ENCODE assay signal across 25 cellular contexts in genomic region chr6:107690546-107690863, GRCh38.
DNase-seq lines count a peak whose midpoint lies in the region; ATAC-seq and TF ChIP-seq lines count a peak whose summit lies in the region.
"Had no signal": no experiment of that assay in that cellular context is flagged by ENCODE, and none has a peak within 500 bp of the region (broad histone marks: within the 10 kb centered on the region; RNA-seq: fewer than 3 reads in every experiment).

No MANE protein-coding gene starts in this region.

- H3K4me3 ChIP-seq in BLaER1 treated with 17β-estradiol and CSF1 and Interleukin-3, amounts not matched to agents 10 nM and 100 nM, result no peak overlapping the region
- H3K4me3 ChIP-seq in sigmoid colon, result no peak overlapping the region
- H3K4me3 ChIP-seq: GM12878, HAP-1, prostate gland, testis had no signal

- H3K36me3 Mint-ChIP-seq in brain (peaks cover 3% of the 10 kb centered on the region), nephron (ENCODE audit: low read depth) (peaks cover 3% of the 10 kb centered on the region)
- H3K36me3 Mint-ChIP-seq: activated naive CD4-positive, alpha-beta T cell treated with anti-CD3 and anti-CD28 coated beads, Interleukin-2, amount 10 ng/mL, durations not matched to agents 7 days and 5 days; natural killer cell treated with Interleukin-12 subunit alpha and Interleukin-12 subunit beta and Interleukin-15 and Interleukin-18, amount 100 ng/mL, for 72 hours; stimulated activated naive B cell treated with anti-CD40 and anti-IgM and Interleukin-4, amounts not matched to agents 10 μg/mL and 1 μg/mL and 100 μg/mL, for 72 hours had no signal

- H3K27me3 Mint-ChIP-seq in brain (peaks cover 8% of the 10 kb centered on the region), nephron (ENCODE audit: low read depth) (peaks cover 4% of the 10 kb centered on the region)
- H3K27me3 Mint-ChIP-seq: central memory CD8-positive, alpha-beta T cell had no signal

- no peak overlapping the region for H3K27ac ChIP-seq in BLaER1 treated with 17β-estradiol and CSF1 and Interleukin-3, amounts not matched to agents 10 nM and 100 nM
- H3K27ac ChIP-seq in sigmoid colon, result peak overlapping the region; percentile 11 to 55 (median 27)
- H3K27ac ChIP-seq: prostate gland, testis had no signal

- no peaks in the 10 kb centered on the region for H3K36me3 ChIP-seq in BLaER1 treated with 17β-estradiol and CSF1 and Interleukin-3, amounts not matched to agents 10 nM and 100 nM
- no peaks in the 10 kb centered on the region for H3K36me3 ChIP-seq in sigmoid colon
- H3K36me3 ChIP-seq: HAP-1, prostate gland had no signal

- peak overlapping the region in 10 of 11 experiments; percentile 39 to 69 (median 62); a peak in 18 of 22 replicates for H3K4me2 ChIP-seq in BLaER1 treated with 17β-estradiol and CSF1 and Interleukin-3, amounts not matched to agents 10 nM and 100 nM

- H3K27ac Mint-ChIP-seq in brain (peak overlapping the region; percentile 42 to 85 (median 68)), nephron (peak overlapping the region; percentile 87 to 90 (median 90))
- H3K27ac Mint-ChIP-seq: activated naive CD4-positive, alpha-beta T cell treated with anti-CD3 and anti-CD28 coated beads, Interleukin-2, amount 10 ng/mL, durations not matched to agents 7 days and 5 days; activated T-helper 1 cell treated with anti-CD3 and anti-CD28 coated beads, Interleukin-12 subunit alpha, Interleukin-12 subunit beta, Interleukin-2, Interleukin-4 antibody, amounts not matched to agents 30 ng/mL and 10 ng/mL and 1 ng/mL, durations not matched to agents 14 hours and 24 hours and 36 hours; natural killer cell treated with Interleukin-12 subunit alpha and Interleukin-12 subunit beta and Interleukin-15 and Interleukin-18, amount 100 ng/mL, for 72 hours; stimulated activated naive B cell treated with anti-CD40 and anti-IgM and Interleukin-4, amounts not matched to agents 10 μg/mL and 1 μg/mL and 100 μg/mL, for 72 hours had no signal

- no peak for TF ChIP-seq CTCF in brain (conservative IDR thresholded peaks at IDR 0.05)
- no peak for TF ChIP-seq CTCF in nephron (IDR thresholded peaks at IDR 0.05; ENCODE audit: unreplicated experiment in 3 of 3)
- no peak for TF ChIP-seq CTCF in sigmoid colon (IDR thresholded peaks at IDR 0.05)

- TF ChIP-seq EP300 in sigmoid colon (IDR thresholded peaks at IDR 0.05), result no peak

- DNase-seq in sigmoid colon, result no peak
- DNase-seq in stimulated activated CD8-positive, alpha-beta memory T cell treated with anti-CD3 and anti-CD28 coated beads, Interleukin-4, amount 100 ng/mL, for 48 hours, result no peak
- no peak for DNase-seq in KG1 (lab: John Stamatoyannopoulos, UW)
- DNase-seq: activated CD4-positive, alpha-beta T cell treated with anti-CD3 and anti-CD28 coated beads, Interleukin-2, amount 50 U/mL, for 4 hours; activated CD4-positive, CD25-positive, alpha-beta regulatory T cell; activated naive CD4-positive, alpha-beta T cell treated with anti-CD3 and anti-CD28 coated beads, Interleukin-2, amount 10 ng/mL, durations not matched to agents 7 days and 5 days; midbrain; NCI-H1048; NCI-H1930; OCI-M1; stimulated activated CD4-positive, alpha-beta T cell treated with anti-CD3 and anti-CD28 coated beads, Interleukin-4, amount 100 ng/mL, for 1 hour; stimulated activated naive B cell treated with anti-CD40 and anti-IgM and Interleukin-4, amounts not matched to agents 10 μg/mL and 1 μg/mL and 100 μg/mL, for 72 hours had no signal

- peaks cover 0 to 6% (median 6%) of the 10 kb centered on the region in 5 experiments for H3K9me3 Mint-ChIP-seq in brain
- H3K9me3 Mint-ChIP-seq in nephron, result peaks cover 11% of the 10 kb centered on the region
- H3K9me3 Mint-ChIP-seq: activated naive CD4-positive, alpha-beta T cell treated with anti-CD3 and anti-CD28 coated beads, Interleukin-2, amount 10 ng/mL, durations not matched to agents 7 days and 5 days; activated T-helper 1 cell treated with anti-CD3 and anti-CD28 coated beads, Interleukin-12 subunit alpha, Interleukin-12 subunit beta, Interleukin-2, Interleukin-4 antibody, amounts not matched to agents 30 ng/mL and 10 ng/mL and 1 ng/mL, durations not matched to agents 14 hours and 24 hours and 36 hours; central memory CD8-positive, alpha-beta T cell; natural killer cell treated with Interleukin-12 subunit alpha and Interleukin-12 subunit beta and Interleukin-15 and Interleukin-18, amount 100 ng/mL, for 72 hours had no signal

- 64 to 74% methylated on average over 4 of the region's 4 CpGs for WGBS in sigmoid colon, 2 donors

- ATAC-seq in HG02763 (IDR thresholded peaks at IDR 0.05; ENCODE audit: unreplicated experiment), result no peak
- ATAC-seq in SK-N-SH treated with all-trans-retinoic acid at 6 μM for 48 hours, result no peak
- ATAC-seq: GM12878; left lobe of liver; natural killer cell treated with Interleukin-12 subunit alpha and Interleukin-12 subunit beta and Interleukin-15 and Interleukin-18, amount 100 ng/mL, for 72 hours; stimulated activated naive B cell treated with anti-CD40 and anti-IgM and Interleukin-4, amounts not matched to agents 10 μg/mL and 1 μg/mL and 100 μg/mL, for 72 hours had no signal

- H3K4me1 Mint-ChIP-seq in brain (peaks cover 35% of the 10 kb centered on the region), nephron (peaks cover 34% of the 10 kb centered on the region)
- H3K4me1 Mint-ChIP-seq: central memory CD8-positive, alpha-beta T cell had no signal

- H3K9me3 ChIP-seq in BLaER1 treated with 17β-estradiol and CSF1 and Interleukin-3, amounts not matched to agents 10 nM and 100 nM (replicated peaks in 1 of 11), result peaks cover 0 to 22% (median 8%) of the 10 kb centered on the region in 11 experiments; a peak in 9 of 22 replicates
- H3K9me3 ChIP-seq in sigmoid colon, result no peaks in the 10 kb centered on the region
- H3K9me3 ChIP-seq: HAP-1, prostate gland, testis had no signal

- H4K20me1 ChIP-seq in BLaER1 treated with 17β-estradiol and CSF1 and Interleukin-3, amounts not matched to agents 10 nM and 100 nM, result no peaks in the 10 kb centered on the region

- no peak overlapping the region for H3K9ac ChIP-seq in BLaER1 treated with 17β-estradiol and CSF1 and Interleukin-3, amounts not matched to agents 10 nM and 100 nM

- peak overlapping the region in 3 of 5 experiments; percentile 5 to 38 (median 30) for H3K4me3 Mint-ChIP-seq in brain
- peak overlapping the region; percentile 5 to 6 (median 5) for H3K4me3 Mint-ChIP-seq in nephron
- H3K4me3 Mint-ChIP-seq: activated naive CD4-positive, alpha-beta T cell treated with anti-CD3 and anti-CD28 coated beads, Interleukin-2, amount 10 ng/mL, durations not matched to agents 7 days and 5 days; activated T-helper 1 cell treated with anti-CD3 and anti-CD28 coated beads, Interleukin-12 subunit alpha, Interleukin-12 subunit beta, Interleukin-2, Interleukin-4 antibody, amounts not matched to agents 30 ng/mL and 10 ng/mL and 1 ng/mL, durations not matched to agents 14 hours and 24 hours and 36 hours; central memory CD8-positive, alpha-beta T cell; natural killer cell treated with Interleukin-12 subunit alpha and Interleukin-12 subunit beta and Interleukin-15 and Interleukin-18, amount 100 ng/mL, for 72 hours; stimulated activated naive B cell treated with anti-CD40 and anti-IgM and Interleukin-4, amounts not matched to agents 10 μg/mL and 1 μg/mL and 100 μg/mL, for 72 hours had no signal

- peaks cover 9 to 26% (median 15%) of the 10 kb centered on the region in 10 experiments; a peak in 18 of 20 replicates for H3K4me1 ChIP-seq in BLaER1 treated with 17β-estradiol and CSF1 and Interleukin-3, amounts not matched to agents 10 nM and 100 nM
- H3K4me1 ChIP-seq in sigmoid colon, result peaks cover 0 to 10% (median 8%) of the 10 kb centered on the region in 4 donors
- H3K4me1 ChIP-seq: HAP-1, prostate gland had no signal

- intact Hi-C loops in sigmoid colon (cut with DNase I), result no loop called here

- H3K27me3 ChIP-seq in BLaER1 treated with 17β-estradiol and CSF1 and Interleukin-3, amounts not matched to agents 10 nM and 100 nM, result no peaks in the 10 kb centered on the region
- H3K27me3 ChIP-seq in sigmoid colon, result peaks cover 0 to 5% (median 0%) of the 10 kb centered on the region in 3 donors
- H3K27me3 ChIP-seq: testis had no signal

- no peak for TF ChIP-seq POLR2A in sigmoid colon (IDR thresholded peaks at IDR 0.05)

TF ChIP-seq in SK-N-SH treated with all-trans-retinoic acid at 6 μM for 48 hours, 23 proteins besides CTCF, POLR2A, EP300 and RAD21 (continues in another document):
- no peak for TF ChIP-seq SNAI2 (CRISPR knock-in tag; IDR thresholded peaks at IDR 0.05)
- no peak for TF ChIP-seq ARNTL (CRISPR knock-in tag; IDR thresholded peaks at IDR 0.05; ENCODE audit: borderline replicate concordance, low read depth)
- TF ChIP-seq TSHZ2 (CRISPR knock-in tag; IDR thresholded peaks at IDR 0.05), result no peak
- TF ChIP-seq PPARA (CRISPR knock-in tag; IDR thresholded peaks at IDR 0.05; ENCODE audit: borderline replicate concordance), result no peak

Comparison
In these comparisons a context has a peak if more than half of its experiments do, and no peak if none do; other contexts are left out.
1. H3K27ac ChIP-seq: peak in sigmoid colon (4 of 4); none in BLaER1 treated with 17β-estradiol and CSF1 and Interleukin-3, amounts not matched to agents 10 nM and 100 nM (0 of 11).